ENCODE assay signal across 1 cellular context in genomic region chr11:61364012-61364396, GRCh38.
TF ChIP-seq lines count a peak whose summit lies in the region.

No MANE protein-coding gene starts in this region.

TF ChIP-seq in GM23338, 12 proteins besides CTCF, POLR2A, EP300 and RAD21:
- TF ChIP-seq STAT1 (IDR thresholded peaks at IDR 0.05; ENCODE audit: unreplicated experiment) (no peak), ZNF331 (CRISPR knock-in tag; IDR thresholded peaks at IDR 0.05; ENCODE audit: low read depth) (no peak), POLR2AphosphoS5 (IDR thresholded peaks at IDR 0.05; ENCODE audit: low read depth) (no peak), ETS1 (IDR thresholded peaks at IDR 0.05) (no peak), CREB1 (CRISPR knock-in tag; IDR thresholded peaks at IDR 0.05; ENCODE audit: low read depth) (no peak), EZH2phosphoT487 (IDR thresholded peaks at IDR 0.05; ENCODE audit: unreplicated experiment) (no peak), ZNF462 (CRISPR knock-in tag; IDR thresholded peaks at IDR 0.05) (no peak), EZH2 (IDR thresholded peaks at IDR 0.05; ENCODE audit: low read depth, unreplicated experiment) (no peak), ZNF114 (CRISPR knock-in tag; IDR thresholded peaks at IDR 0.05) (no peak), NANOG (IDR thresholded peaks at IDR 0.05; ENCODE audit: borderline replicate concordance) (no peak), JUNB (IDR thresholded peaks at IDR 0.05; ENCODE audit: unreplicated experiment) (no peak)
- TF ChIP-seq, protein P1, sequence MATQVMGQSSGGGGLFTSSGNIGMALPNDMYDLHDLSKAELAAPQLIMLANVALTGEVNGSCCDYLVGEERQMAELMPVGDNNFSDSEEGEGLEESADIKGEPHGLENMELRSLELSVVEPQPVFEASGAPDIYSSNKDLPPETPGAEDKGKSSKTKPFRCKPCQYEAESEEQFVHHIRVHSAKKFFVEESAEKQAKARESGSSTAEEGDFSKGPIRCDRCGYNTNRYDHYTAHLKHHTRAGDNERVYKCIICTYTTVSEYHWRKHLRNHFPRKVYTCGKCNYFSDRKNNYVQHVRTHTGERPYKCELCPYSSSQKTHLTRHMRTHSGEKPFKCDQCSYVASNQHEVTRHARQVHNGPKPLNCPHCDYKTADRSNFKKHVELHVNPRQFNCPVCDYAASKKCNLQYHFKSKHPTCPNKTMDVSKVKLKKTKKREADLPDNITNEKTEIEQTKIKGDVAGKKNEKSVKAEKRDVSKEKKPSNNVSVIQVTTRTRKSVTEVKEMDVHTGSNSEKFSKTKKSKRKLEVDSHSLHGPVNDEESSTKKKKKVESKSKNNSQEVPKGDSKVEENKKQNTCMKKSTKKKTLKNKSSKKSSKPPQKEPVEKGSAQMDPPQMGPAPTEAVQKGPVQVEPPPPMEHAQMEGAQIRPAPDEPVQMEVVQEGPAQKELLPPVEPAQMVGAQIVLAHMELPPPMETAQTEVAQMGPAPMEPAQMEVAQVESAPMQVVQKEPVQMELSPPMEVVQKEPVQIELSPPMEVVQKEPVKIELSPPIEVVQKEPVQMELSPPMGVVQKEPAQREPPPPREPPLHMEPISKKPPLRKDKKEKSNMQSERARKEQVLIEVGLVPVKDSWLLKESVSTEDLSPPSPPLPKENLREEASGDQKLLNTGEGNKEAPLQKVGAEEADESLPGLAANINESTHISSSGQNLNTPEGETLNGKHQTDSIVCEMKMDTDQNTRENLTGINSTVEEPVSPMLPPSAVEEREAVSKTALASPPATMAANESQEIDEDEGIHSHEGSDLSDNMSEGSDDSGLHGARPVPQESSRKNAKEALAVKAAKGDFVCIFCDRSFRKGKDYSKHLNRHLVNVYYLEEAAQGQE (IDR thresholded peaks at IDR 0.05; ENCODE audit: unreplicated experiment), result no peak
